In the genomic region with DNA sequence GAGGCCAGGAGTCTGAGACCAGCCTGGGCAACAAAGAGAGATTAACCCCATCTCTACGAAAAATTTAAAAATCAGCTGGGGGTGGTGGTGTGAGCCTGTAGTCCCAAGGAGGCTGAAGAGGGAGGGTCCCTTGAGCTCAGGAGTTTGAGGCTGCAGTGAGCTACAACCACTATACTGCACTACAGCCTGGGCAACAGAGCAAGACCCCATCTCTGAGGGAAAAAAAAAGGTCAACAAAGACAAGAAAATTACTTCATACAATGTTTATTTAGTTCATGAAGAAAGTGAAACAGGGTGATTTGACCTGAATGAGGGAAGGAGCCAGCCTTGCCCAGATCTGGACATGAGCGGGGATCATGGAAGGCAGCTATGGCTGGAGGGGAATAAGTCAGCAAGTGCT, we compare ENCODE assay signal across 16 cellular contexts. TPM values are rescaled to one million over a fixed set of nuclear protein-coding genes. Genes with fewer than 3 reads are reported as not detected.
DNase-seq lines count a peak whose midpoint lies in the region; ATAC-seq and TF ChIP-seq lines count a peak whose summit lies in the region.
"Had no signal": no experiment of that assay in that cellular context is flagged by ENCODE, and none has a peak within 500 bp of the region (broad histone marks: within the 10 kb centered on the region; RNA-seq: fewer than 3 reads in every experiment).

No MANE protein-coding gene starts in this region.

- H3K27me3 Mint-ChIP-seq in CD4-positive, CD25-positive, alpha-beta regulatory T cell, result no peaks in the 10 kb centered on the region
- no peaks in the 10 kb centered on the region for H3K27me3 Mint-ChIP-seq in WTC11 (ENCODE audit: low read depth)
- H3K27me3 Mint-ChIP-seq in effector memory CD8-positive, alpha-beta T cell, result peaks cover 0 to 9% of the 10 kb centered on the region in 2 donors
- H3K27me3 Mint-ChIP-seq in natural killer cell (ENCODE audit: low read depth in 2 of 2), result peaks cover 0 to 7% of the 10 kb centered on the region in 2 donors
- H3K27me3 Mint-ChIP-seq in endodermal cell (ENCODE audit: insufficient read depth), result peaks cover 65% of the 10 kb centered on the region

- H3K4me1 ChIP-seq in CD4-positive, CD25-positive, alpha-beta regulatory T cell (ENCODE audit: control insufficient read depth, insufficient read depth, low read length, poor library complexity, severe bottlenecking), result peaks cover 6% of the 10 kb centered on the region
- no peaks in the 10 kb centered on the region for H3K4me1 ChIP-seq in endodermal cell (ENCODE audit: control insufficient read depth, insufficient read depth, low read length)
- H3K4me1 ChIP-seq: BLaER1 treated with 17β-estradiol and CSF1 and Interleukin-3, amounts not matched to agents 10 nM and 100 nM had no signal

- no peaks in the 10 kb centered on the region for H3K27me3 ChIP-seq in CD4-positive, CD25-positive, alpha-beta regulatory T cell (ENCODE audit: control insufficient read depth, insufficient read depth, low read length)
- H3K27me3 ChIP-seq in endodermal cell (ENCODE audit: control insufficient read depth, insufficient read depth, low read length, poor library complexity, severe bottlenecking), result peaks cover 62% of the 10 kb centered on the region
- H3K27me3 ChIP-seq: BLaER1 treated with 17β-estradiol and CSF1 and Interleukin-3, amounts not matched to agents 10 nM and 100 nM had no signal

- no peaks in the 10 kb centered on the region for H3K36me3 Mint-ChIP-seq in CD4-positive, CD25-positive, alpha-beta regulatory T cell
- H3K36me3 Mint-ChIP-seq in WTC11 (peaks cover 14% of the 10 kb centered on the region), natural killer cell (no peaks in the 10 kb centered on the region), endodermal cell (ENCODE audit: low read depth) (no peaks in the 10 kb centered on the region)
- H3K36me3 Mint-ChIP-seq in effector memory CD8-positive, alpha-beta T cell (ENCODE audit: insufficient read depth), result peaks cover 4% of the 10 kb centered on the region
- H3K36me3 Mint-ChIP-seq: CD8-positive, alpha-beta T cell had no signal

- no peak overlapping the region for H3K4me3 Mint-ChIP-seq in CD4-positive, CD25-positive, alpha-beta regulatory T cell
- H3K4me3 Mint-ChIP-seq in WTC11 (no peak overlapping the region), natural killer cell (no peak overlapping the region), endodermal cell (no peak overlapping the region)
- peak overlapping the region; percentile 0 to 30 for H3K4me3 Mint-ChIP-seq in effector memory CD8-positive, alpha-beta T cell
- H3K4me3 Mint-ChIP-seq: CD8-positive, alpha-beta T cell; GM23338 had no signal

- WGBS in endodermal cell (ENCODE audit: insufficient coverage in 1 of 2, insufficient read length in 1 of 2), 2 experiments, result 46 to 100% methylated on average over 1 to 2 of the region's 2 CpGs

- DNase-seq in CD4-positive, CD25-positive, alpha-beta regulatory T cell, result no peak
- DNase-seq in WTC11 (ENCODE audit: low spot score) (no peak), natural killer cell (no peak), amniotic stem cell (lab: John Stamatoyannopoulos, UW) (no peak), omental fat pad (ENCODE audit: low spot score) (no peak), endodermal cell (no peak)
- no peak for DNase-seq in effector memory CD8-positive, alpha-beta T cell
- DNase-seq in activated CD4-positive, CD25-positive, alpha-beta regulatory T cell treated with anti-CD3 and anti-CD28 coated beads, Interleukin-2, amount 50 U/mL, for 72 hours, result no peak
- DNase-seq: ACHN; Caco-2; CD8-positive, alpha-beta T cell; DND-41; GDM1; H7 had no signal

- POLR2A ChIA-PET in WTC11 (lab: Charles Lee), result no interaction called here

- H3K9me3 Mint-ChIP-seq in CD4-positive, CD25-positive, alpha-beta regulatory T cell, result peaks cover 0 to 2% (median 0%) of the 10 kb centered on the region in 7 donors
- H3K9me3 Mint-ChIP-seq in WTC11 (peaks cover 19% of the 10 kb centered on the region), natural killer cell (no peaks in the 10 kb centered on the region), endodermal cell (peaks cover 12% of the 10 kb centered on the region)
- H3K9me3 Mint-ChIP-seq in effector memory CD8-positive, alpha-beta T cell, result no peaks in the 10 kb centered on the region
- H3K9me3 Mint-ChIP-seq: CD8-positive, alpha-beta T cell had no signal

- H3K36me3 ChIP-seq in CD4-positive, CD25-positive, alpha-beta regulatory T cell (ENCODE audit: control insufficient read depth, insufficient read depth, low read length), result no peaks in the 10 kb centered on the region
- H3K36me3 ChIP-seq in endodermal cell (ENCODE audit: control insufficient read depth, insufficient read depth, low read length), result no peaks in the 10 kb centered on the region
- H3K36me3 ChIP-seq: BLaER1 treated with 17β-estradiol and CSF1 and Interleukin-3, amounts not matched to agents 10 nM and 100 nM had no signal

- no peak overlapping the region for H3K9ac ChIP-seq in endodermal cell (ENCODE audit: extremely low read depth, low read length, poor library complexity, severe bottlenecking)
- H3K9ac ChIP-seq: BLaER1 treated with 17β-estradiol and CSF1 and Interleukin-3, amounts not matched to agents 10 nM and 100 nM had no signal

- H3K4me3 ChIP-seq in CD4-positive, CD25-positive, alpha-beta regulatory T cell (ENCODE audit: low read depth, low read length), result no peak overlapping the region
- no peak overlapping the region for H3K4me3 ChIP-seq in endodermal cell (ENCODE audit: low read length)
- H3K4me3 ChIP-seq: BLaER1 treated with 17β-estradiol and CSF1 and Interleukin-3, amounts not matched to agents 10 nM and 100 nM; GM23338 had no signal

- no peak for ATAC-seq in CD4-positive, CD25-positive, alpha-beta regulatory T cell (ENCODE audit: low read depth in 2 of 2)
- ATAC-seq in WTC11 (no peak), natural killer cell (no peak), omental fat pad (ENCODE audit: low FRiP score) (no peak)
- ATAC-seq in effector memory CD8-positive, alpha-beta T cell (replicated peaks), result no peak
- ATAC-seq: CD8-positive, alpha-beta T cell; GM23338 had no signal

- H3K27ac Mint-ChIP-seq in CD4-positive, CD25-positive, alpha-beta regulatory T cell, result peak overlapping the region in 2 of 3 donors; percentile 27 to 59
- H3K27ac Mint-ChIP-seq in WTC11, result no peak overlapping the region
- H3K27ac Mint-ChIP-seq in effector memory CD8-positive, alpha-beta T cell, result no peak overlapping the region
- H3K27ac Mint-ChIP-seq in natural killer cell, result peak overlapping the region; percentile 26 to 58
- no peak overlapping the region for H3K27ac Mint-ChIP-seq in endodermal cell
- H3K27ac Mint-ChIP-seq: CD8-positive, alpha-beta T cell; GM23338 had no signal

- TF ChIP-seq CTCF in WTC11 (IDR thresholded peaks at IDR 0.05) (no peak), natural killer cell (IDR thresholded peaks at IDR 0.05) (no peak), omental fat pad (IDR thresholded peaks at IDR 0.05) (no peak), endodermal cell (conservative IDR thresholded peaks at IDR 0.05) (no peak)

- H3K27ac ChIP-seq in CD4-positive, CD25-positive, alpha-beta regulatory T cell (ENCODE audit: insufficient read depth, low read length, poor library complexity, severe bottlenecking), result no peak overlapping the region
- no peak overlapping the region for H3K27ac ChIP-seq in endodermal cell (ENCODE audit: low read depth, low read length)
- H3K27ac ChIP-seq: BLaER1 treated with 17β-estradiol and CSF1 and Interleukin-3, amounts not matched to agents 10 nM and 100 nM had no signal

- CTCF ChIA-PET in WTC11 (lab: Charles Lee), result interaction anchor here (1.4 kb wide), 1 partner anchor 190 kb away, joined by 3 read pairs; no protein-coding TSS in a partner anchor

- peaks cover 2 to 30% (median 16%) of the 10 kb centered on the region in 4 donors for H3K4me1 Mint-ChIP-seq in CD4-positive, CD25-positive, alpha-beta regulatory T cell
- H3K4me1 Mint-ChIP-seq in WTC11 (peaks cover 18% of the 10 kb centered on the region), natural killer cell (peaks cover 46 to 47% of the 10 kb centered on the region in 2 donors), endodermal cell (no peaks in the 10 kb centered on the region)
- peaks cover 20 to 41% of the 10 kb centered on the region in 2 donors for H3K4me1 Mint-ChIP-seq in effector memory CD8-positive, alpha-beta T cell (ENCODE audit: low read depth in 2 of 2)

- intact Hi-C loops in natural killer cell (cut with micrococcal nuclease), result loop anchor here (10.0 kb wide), 1 partner anchor 535 kb away; no protein-coding TSS in a partner anchor

- H3K9me3 ChIP-seq in CD4-positive, CD25-positive, alpha-beta regulatory T cell (ENCODE audit: control insufficient read depth in 2 of 2, low read length in 2 of 2), result no peaks in the 10 kb centered on the region
- peaks cover 7% of the 10 kb centered on the region for H3K9me3 ChIP-seq in endodermal cell (ENCODE audit: control insufficient read depth, low read length)
- H3K9me3 ChIP-seq: Caco-2 had no signal

TF ChIP-seq in WTC11, 78 proteins besides CTCF, POLR2A, EP300 and RAD21 (continues in another document):
- TF ChIP-seq MXD4 (CRISPR knock-in tag; IDR thresholded peaks at IDR 0.05; ENCODE audit: borderline replicate concordance) (no peak), ZNF396 (CRISPR knock-in tag; IDR thresholded peaks at IDR 0.05; ENCODE audit: borderline replicate concordance) (no peak), ZNF671 (CRISPR knock-in tag; IDR thresholded peaks at IDR 0.05) (no peak), RELA (CRISPR knock-in tag; IDR thresholded peaks at IDR 0.05; ENCODE audit: borderline replicate concordance) (no peak), ZNF121 (CRISPR knock-in tag; IDR thresholded peaks at IDR 0.05) (peak; percentile 58; the same call in 1 of the 2 replicates)
- TF ChIP-seq, protein P1, sequence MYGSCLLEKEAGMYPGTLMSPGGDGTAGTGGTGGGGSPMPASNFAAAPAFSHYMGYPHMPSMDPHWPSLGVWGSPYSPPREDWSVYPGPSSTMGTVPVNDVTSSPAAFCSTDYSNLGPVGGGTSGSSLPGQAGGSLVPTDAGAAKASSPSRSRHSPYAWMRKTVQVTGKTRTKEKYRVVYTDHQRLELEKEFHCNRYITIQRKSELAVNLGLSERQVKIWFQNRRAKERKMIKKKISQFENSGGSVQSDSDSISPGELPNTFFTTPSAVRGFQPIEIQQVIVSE (CRISPR knock-in tag; IDR thresholded peaks at IDR 0.05; ENCODE audit: borderline replicate concordance), result no peak

RNA-seq across cellular contexts. Expression of gene TMEM163, which starts 59.1 kb away (rescaled TPM):
- 0.64 TPM for total RNA-seq in CD4-positive, CD25-positive, alpha-beta regulatory T cell
- polyA plus RNA-seq in CD4-positive, CD25-positive, alpha-beta regulatory T cell, result 1 to 10 TPM in 1 of 4 donors, under 1 TPM in 3; 0.08 to 1.0 (median 0.30) TPM
- 0.94 to 1.6 TPM (median 1.2 TPM) in 3 replicates for total RNA-seq in WTC11 (2021)
- total RNA-seq in natural killer cell, result 10 to 100 TPM in 2 of 3 donors, 1 to 10 TPM in 1; 6.8 to 11.6 (median 10.3) TPM
- total RNA-seq in omental fat pad, result 1 to 10 TPM in 2 of 4 donors, under 1 TPM in 2; 0.28 to 6.4 (median 1.2) TPM
- total RNA-seq in endodermal cell, result under 1 TPM in 1 of 2 donors, not detected in 1; 0.24 TPM
- polyA plus RNA-seq in endodermal cell (2013, experiment 1 of 2), result 9.9 TPM
- 7.0 TPM for polyA plus RNA-seq in endodermal cell (2013, experiment 2 of 2)

Comparison
In these comparisons a context has a peak if more than half of its experiments do, and no peak if none do; other contexts are left out.
1. H3K27ac Mint-ChIP-seq: peak in CD4-positive, CD25-positive, alpha-beta regulatory T cell (2 of 3) and natural killer cell (2 of 2); none in WTC11 (single experiment), effector memory CD8-positive, alpha-beta T cell (0 of 2) and endodermal cell (single experiment).
2. H3K4me3 Mint-ChIP-seq: peak in effector memory CD8-positive, alpha-beta T cell (2 of 2); none in CD4-positive, CD25-positive, alpha-beta regulatory T cell (0 of 4), WTC11 (single experiment), natural killer cell (single experiment) and endodermal cell (single experiment).